28 cellular contexts compared by ENCODE assay signal in genomic region chr10:60951272-60951724, GRCh38. TPM values are rescaled to one million over a fixed set of nuclear protein-coding genes. Genes with fewer than 3 reads are reported as not detected.
A peak's percentile ranks its signal among the peaks of the same experiment; 100 is the strongest.
DNase-seq lines count a peak whose midpoint lies in the region; ATAC-seq and TF ChIP-seq lines count a peak whose summit lies in the region.
"Had no signal": no experiment of that assay in that cellular context is flagged by ENCODE, and none has a peak within 500 bp of the region (broad histone marks: within the 10 kb centered on the region; RNA-seq: fewer than 3 reads in every experiment).

No MANE protein-coding gene starts in this region.

- H2BK15ac ChIP-seq in mesenchymal stem cell (ENCODE audit: low read depth, poor library complexity, severe bottlenecking): no peak overlapping the region

- H3K79me1 ChIP-seq in mesenchymal stem cell (replicated peaks; ENCODE audit: low read length, poor library complexity, severe bottlenecking): no peaks in the 10 kb centered on the region

- no peak overlapping the region for H3K4me3 ChIP-seq in mesenchymal stem cell (ENCODE audit: insufficient read depth in 1 of 2, low read depth in 1 of 2, low read length in 2 of 2)
- H3K4me3 ChIP-seq: breast epithelium, esophagus squamous epithelium, gastrocnemius medialis, GM23338, lower lobe of right lung, tibial nerve had no signal

- no peak overlapping the region for H3K14ac ChIP-seq in mesenchymal stem cell (ENCODE audit: low read length in 2 of 2)

- no peaks in the 10 kb centered on the region for H3K27me3 ChIP-seq in mesenchymal stem cell (ENCODE audit: control insufficient read depth in 1 of 2, insufficient read depth in 1 of 2, low read length in 2 of 2)
- H3K27me3 ChIP-seq: breast epithelium, esophagus squamous epithelium, gastrocnemius medialis, tibial nerve had no signal

- no peak overlapping the region for H2BK5ac ChIP-seq in mesenchymal stem cell (ENCODE audit: low read depth, low read length, poor library complexity, severe bottlenecking)

- DNase-seq in DMS153 treated with DMSO at 0.1 percent for 48 hours (lab: John Stamatoyannopoulos, UW; ENCODE audit: unreplicated experiment): peak; percentile 14
- peak; percentile 81 for DNase-seq in G401 (ENCODE audit: low spot score)
- peak; percentile 44 for DNase-seq in OCI-M1 (lab: John Stamatoyannopoulos, UW)
- DNase-seq in mesenchymal stem cell: peak; percentile 87
- no peak for DNase-seq in GM13977 (ENCODE audit: low spot score)
- no peak for DNase-seq in cortex of kidney (lab: John Stamatoyannopoulos, UW)
- DNase-seq: activated CD4-positive, alpha-beta T cell treated with anti-CD3 and anti-CD28 coated beads, Interleukin-2, amount 10 ng/mL, durations not matched to agents 24 days and 14 days; activated naive CD4-positive, alpha-beta T cell treated with anti-CD3 and anti-CD28 coated beads, Interleukin-2, amount 10 ng/mL, durations not matched to agents 7 days and 5 days; activated T-cell treated with anti-CD3 and anti-CD28 coated beads, Interleukin-2, amount 50 U/mL, for 72 hours; amniotic stem cell; endodermal cell; esophagus squamous epithelium; gastrocnemius medialis; GF-D8; hypothalamus; islet precursor cell; Kasumi-1; lower lobe of right lung; NCI-H1048; NCI-H2081 treated with DMSO at 0.1 percent for 48 hours had no signal

- in situ Hi-C loops in G401 (cut with HindIII; ENCODE audit: low sequenced_read_pairs) (loop anchor here (25.0 kb wide), 1 partner anchor 139 kb away; no protein-coding TSS in a partner anchor), GM13977 (cut with MboI; ENCODE audit: low pct_unique_long_range_greater_than_20kb, low sequenced_read_pairs, unreplicated experiment) (loop anchor here (25.0 kb wide), 1 partner anchor 139 kb away; no protein-coding TSS in a partner anchor)

- H4K8ac ChIP-seq in mesenchymal stem cell (ENCODE audit: low read length): no peak overlapping the region

- no peak overlapping the region for H2BK120ac ChIP-seq in mesenchymal stem cell (ENCODE audit: low read depth, low read length)

- no peak overlapping the region for H2AK5ac ChIP-seq in mesenchymal stem cell (ENCODE audit: low read length, severe bottlenecking)

- no peaks in the 10 kb centered on the region for H3K9me3 ChIP-seq in mesenchymal stem cell (ENCODE audit: control insufficient read depth, low read length)
- H3K9me3 ChIP-seq: breast epithelium, esophagus squamous epithelium, gastrocnemius medialis, lower lobe of right lung, tibial nerve had no signal

- ATAC-seq in HG03571 (IDR thresholded peaks at IDR 0.05; ENCODE audit: unreplicated experiment): no peak
- ATAC-seq: activated T-cell treated with anti-CD3 and anti-CD28 coated beads, Interleukin-2, amount 50 U/mL, for 72 hours; gastrocnemius medialis; GM23338; Right ventricle myocardium inferior had no signal

- no peaks in the 10 kb centered on the region for H3K4me1 ChIP-seq in mesenchymal stem cell (ENCODE audit: control insufficient read depth, insufficient read depth, low read depth, low read length)
- H3K4me1 ChIP-seq: breast epithelium, esophagus squamous epithelium, gastrocnemius medialis, lower lobe of right lung, tibial nerve had no signal

- peak overlapping the region in 1 of 2 experiments; percentile 8 for H3K18ac ChIP-seq in mesenchymal stem cell (ENCODE audit: low read depth in 1 of 2, low read length in 2 of 2)

- H3K4ac ChIP-seq in mesenchymal stem cell (ENCODE audit: low read depth in 1 of 2, low read length in 2 of 2): no peak overlapping the region

- 30% methylated on average over 5 of the region's 5 CpGs for WGBS in mesenchymal stem cell

- no peak overlapping the region for H2AFZ ChIP-seq in mesenchymal stem cell (ENCODE audit: low read depth, low read length)
- H2AFZ ChIP-seq: GM23338 had no signal

- no peak overlapping the region for H4K91ac ChIP-seq in mesenchymal stem cell (ENCODE audit: low read length)

- H2BK12ac ChIP-seq in mesenchymal stem cell (ENCODE audit: low read length in 2 of 2): peak overlapping the region in 1 of 2 experiments; percentile 18

- no peak overlapping the region for H3K27ac ChIP-seq in mesenchymal stem cell (ENCODE audit: low read length, poor library complexity, severe bottlenecking)
- H3K27ac ChIP-seq: breast epithelium, esophagus squamous epithelium, gastrocnemius medialis, HL-60, lower lobe of right lung, tibial nerve had no signal

- no peaks in the 10 kb centered on the region for H3K36me3 ChIP-seq in mesenchymal stem cell (ENCODE audit: control insufficient read depth in 1 of 2, insufficient read depth in 2 of 2, low read depth in 1 of 2, low read length in 2 of 2)
- H3K36me3 ChIP-seq: breast epithelium, esophagus squamous epithelium, gastrocnemius medialis, lower lobe of right lung, tibial nerve had no signal

- no peak overlapping the region for H3K4me2 ChIP-seq in mesenchymal stem cell (ENCODE audit: low read length, poor library complexity, severe bottlenecking)
- H3K4me2 ChIP-seq: GM23338 had no signal

- TF ChIP-seq CTCF in GM13977 (IDR thresholded peaks at IDR 0.05; ENCODE audit: extremely low read depth, insufficient read depth, missing control alignments): no peak

- H3K9ac ChIP-seq in mesenchymal stem cell (ENCODE audit: low read length): no peak overlapping the region

- H3K23ac ChIP-seq in mesenchymal stem cell (ENCODE audit: low read length in 2 of 2): no peak overlapping the region

RNA-seq across cellular contexts. Expression of gene RHOBTB1, which starts 7.3 kb away (rescaled TPM):
- total RNA-seq in G401 (2014; rRNA removed; shearing (Covaris generic)): 149 and 166 TPM in 2 replicates
- polyA plus RNA-seq in mesenchymal stem cell (2013, experiment 1 of 2): 60.2 TPM
- 60.6 TPM for polyA plus RNA-seq in mesenchymal stem cell (2013, experiment 2 of 2)
- total RNA-seq: activated CD4-positive, alpha-beta T cell treated with anti-CD3 and anti-CD28 coated beads, Interleukin-2, amount 10 ng/mL, durations not matched to agents 24 days and 14 days; OCI-LY7; T-helper 2 cell treated with Interferon-gamma antibody and Interleukin-4, amounts not matched to agents 100 ng/mL and 5 ng/mL, for 36 hours had no signal

Comparison
In these comparisons a context has a peak if more than half of its experiments do, and no peak if none do; other contexts are left out.
1. DNase-seq: peak in DMS153 treated with DMSO at 0.1 percent for 48 hours (single experiment), G401 (single experiment), OCI-M1 (single experiment) and mesenchymal stem cell (single experiment); none in GM13977 (single experiment) and cortex of kidney (single experiment).